Comparison of ENCODE assay signal across 5 cellular contexts in genomic region chr3:130029890-130030289, GRCh38. TPM values are rescaled to one million over a fixed set of nuclear protein-coding genes. Genes with fewer than 3 reads are reported as not detected.
"Had no signal": no experiment of that assay in that cellular context is flagged by ENCODE, and none has a peak within 500 bp of the region (broad histone marks: within the 10 kb centered on the region; RNA-seq: fewer than 3 reads in every experiment).

No MANE protein-coding gene starts in this region.

RNA-seq across cellular contexts. Expression of gene ALG1L2, which starts 51.7 kb away (rescaled TPM):
- total RNA-seq: GM23338, HT-29, IMR-90 had no signal
- polyA plus RNA-seq: IMR-90 had no signal

RNA-seq across cellular contexts. Expression of gene TRH, which starts 55.4 kb away (rescaled TPM):
- total RNA-seq: H1, H9, HT-29, IMR-90 had no signal
- polyA plus RNA-seq: GM23338, H1, IMR-90 had no signal
